In the genomic region with DNA sequence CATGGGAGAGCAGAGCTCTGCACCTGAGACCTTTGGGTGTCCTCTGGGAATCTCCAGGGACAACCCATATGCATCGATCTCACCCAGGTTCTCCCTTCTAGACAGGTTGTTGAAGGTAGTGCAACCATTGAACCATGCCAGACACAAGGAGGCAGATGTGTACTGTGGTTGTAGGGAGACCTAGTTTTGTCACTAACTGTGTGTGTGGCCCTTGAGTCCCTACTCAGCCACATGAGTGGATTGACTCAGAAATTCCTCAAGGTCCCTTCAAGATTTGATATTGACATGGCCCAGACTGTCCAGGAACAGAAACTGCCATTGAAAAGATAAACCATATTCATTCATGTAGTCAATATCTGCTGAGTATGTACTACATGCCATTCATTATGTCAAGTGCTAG, we compare ENCODE assay signal across 1 cellular context.
TF ChIP-seq lines count a peak whose summit lies in the region.

No MANE protein-coding gene starts in this region.

TF ChIP-seq in K562, 482 proteins besides CTCF, POLR2A, EP300 and RAD21 (continued from another document):
- TF ChIP-seq JUND (IDR thresholded peaks at IDR 0.05; ENCODE audit: borderline replicate concordance, low read depth, low read length): no peak
- TF ChIP-seq JUND (tag; IDR thresholded peaks at IDR 0.05; ENCODE audit: borderline replicate concordance, low read depth, low read length): peak; percentile 24; the same call in 1 of the 3 replicates
- peak; percentile 67 for TF ChIP-seq SMC3 (conservative IDR thresholded peaks at IDR 0.05; ENCODE audit: insufficient read depth, low read depth, low read length)
- 0 out of 2 replicates have a peak, but pooled peaks have one; percentile 12 for TF ChIP-seq HSF4 (CRISPR knock-in tag; IDR thresholded peaks at IDR 0.05; ENCODE audit: borderline replicate concordance)
- no peak for TF ChIP-seq PURB (CRISPR knock-in tag; IDR thresholded peaks at IDR 0.05; ENCODE audit: low read depth)
- TF ChIP-seq SOX6 (IDR thresholded peaks at IDR 0.05): peak; percentile 15; the same call in 1 of the 2 replicates
- TF ChIP-seq C11orf30 (IDR thresholded peaks at IDR 0.05; ENCODE audit: low read depth): peak; percentile 27; the same call in 1 of the 2 replicates
- TF ChIP-seq ZNF316 (IDR thresholded peaks at IDR 0.05): peak; percentile 50; the same call in 1 of the 2 replicates
- TF ChIP-seq, protein P1, sequence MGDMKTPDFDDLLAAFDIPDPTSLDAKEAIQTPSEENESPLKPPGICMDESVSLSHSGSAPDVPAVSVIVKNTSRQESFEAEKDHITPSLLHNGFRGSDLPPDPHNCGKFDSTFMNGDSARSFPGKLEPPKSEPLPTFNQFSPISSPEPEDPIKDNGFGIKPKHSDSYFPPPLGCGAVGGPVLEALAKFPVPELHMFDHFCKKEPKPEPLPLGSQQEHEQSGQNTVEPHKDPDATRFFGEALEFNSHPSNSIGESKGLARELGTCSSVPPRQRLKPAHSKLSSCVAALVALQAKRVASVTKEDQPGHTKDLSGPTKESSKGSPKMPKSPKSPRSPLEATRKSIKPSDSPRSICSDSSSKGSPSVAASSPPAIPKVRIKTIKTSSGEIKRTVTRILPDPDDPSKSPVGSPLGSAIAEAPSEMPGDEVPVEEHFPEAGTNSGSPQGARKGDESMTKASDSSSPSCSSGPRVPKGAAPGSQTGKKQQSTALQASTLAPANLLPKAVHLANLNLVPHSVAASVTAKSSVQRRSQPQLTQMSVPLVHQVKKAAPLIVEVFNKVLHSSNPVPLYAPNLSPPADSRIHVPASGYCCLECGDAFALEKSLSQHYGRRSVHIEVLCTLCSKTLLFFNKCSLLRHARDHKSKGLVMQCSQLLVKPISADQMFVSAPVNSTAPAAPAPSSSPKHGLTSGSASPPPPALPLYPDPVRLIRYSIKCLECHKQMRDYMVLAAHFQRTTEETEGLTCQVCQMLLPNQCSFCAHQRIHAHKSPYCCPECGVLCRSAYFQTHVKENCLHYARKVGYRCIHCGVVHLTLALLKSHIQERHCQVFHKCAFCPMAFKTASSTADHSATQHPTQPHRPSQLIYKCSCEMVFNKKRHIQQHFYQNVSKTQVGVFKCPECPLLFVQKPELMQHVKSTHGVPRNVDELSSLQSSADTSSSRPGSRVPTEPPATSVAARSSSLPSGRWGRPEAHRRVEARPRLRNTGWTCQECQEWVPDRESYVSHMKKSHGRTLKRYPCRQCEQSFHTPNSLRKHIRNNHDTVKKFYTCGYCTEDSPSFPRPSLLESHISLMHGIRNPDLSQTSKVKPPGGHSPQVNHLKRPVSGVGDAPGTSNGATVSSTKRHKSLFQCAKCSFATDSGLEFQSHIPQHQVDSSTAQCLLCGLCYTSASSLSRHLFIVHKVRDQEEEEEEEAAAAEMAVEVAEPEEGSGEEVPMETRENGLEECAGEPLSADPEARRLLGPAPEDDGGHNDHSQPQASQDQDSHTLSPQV (IDR thresholded peaks at IDR 0.05): peak; percentile 55; the same call in 1 of the 2 replicates
- 0 out of 2 replicates have a peak, but pooled peaks have one; percentile 31 for TF ChIP-seq ARID2 (IDR thresholded peaks at IDR 0.05)
- TF ChIP-seq FOSL1 (tag; conservative IDR thresholded peaks at IDR 0.05): peak; percentile 64
